ENCODE assay signal across 10 cellular contexts in genomic region chr6:105985816-105986632, GRCh38.
DNase-seq lines count a peak whose midpoint lies in the region; ATAC-seq and TF ChIP-seq lines count a peak whose summit lies in the region.
"Had no signal": no experiment of that assay in that cellular context is flagged by ENCODE, and none has a peak within 500 bp of the region (broad histone marks: within the 10 kb centered on the region; RNA-seq: fewer than 3 reads in every experiment).

No MANE protein-coding gene starts in this region.

- no peak for TF ChIP-seq CTCF in upper lobe of left lung (IDR thresholded peaks at IDR 0.05)

- H3K27me3 Mint-ChIP-seq in activated naive CD4-positive, alpha-beta T cell treated with anti-CD3 and anti-CD28 coated beads, Interleukin-2, amount 50 U/mL, for 24 hours: peaks cover 72% of the 10 kb centered on the region
- peaks cover 35 to 86% (median 81%) of the 10 kb centered on the region in 5 donors for H3K27me3 Mint-ChIP-seq in naive thymus-derived CD4-positive, alpha-beta T cell

- H3K36me3 ChIP-seq in ectodermal cell (ENCODE audit: control insufficient read depth, insufficient read depth, low read length) (no peaks in the 10 kb centered on the region), upper lobe of left lung (no peaks in the 10 kb centered on the region)
- H3K36me3 ChIP-seq in naive thymus-derived CD4-positive, alpha-beta T cell (ENCODE audit: control insufficient read depth in 2 of 3, insufficient read depth in 3 of 3, low read length in 3 of 3): no peaks in the 10 kb centered on the region

- H3K27ac ChIP-seq in ectodermal cell (ENCODE audit: insufficient read depth, low read depth, low read length, poor library complexity, severe bottlenecking) (no peak overlapping the region), upper lobe of left lung (no peak overlapping the region)
- H3K27ac ChIP-seq in naive thymus-derived CD4-positive, alpha-beta T cell (ENCODE audit: low read depth, low read length): no peak overlapping the region

- H3K4me1 ChIP-seq in ectodermal cell (ENCODE audit: control insufficient read depth, insufficient read depth, low read length) (no peaks in the 10 kb centered on the region), upper lobe of left lung (peaks cover 11 to 22% (median 13%) of the 10 kb centered on the region in 4 donors)
- peaks cover 6 to 11% of the 10 kb centered on the region in 2 donors for H3K4me1 ChIP-seq in naive thymus-derived CD4-positive, alpha-beta T cell (ENCODE audit: control insufficient read depth in 2 of 2, insufficient read depth in 2 of 2, low read length in 2 of 2)

- CTCF ChIA-PET in naive thymus-derived CD4-positive, alpha-beta T cell (lab: Charles Lee): interaction anchor here (0.7 kb wide), 1 partner anchor 251 kb away, joined by 3 read pairs; no protein-coding TSS in a partner anchor

- peak; percentile 31 for ATAC-seq in naive thymus-derived CD4-positive, alpha-beta T cell
- peak; percentile 16 to 53 for ATAC-seq in upper lobe of left lung (ENCODE audit: low FRiP score in 2 of 2)
- ATAC-seq in GM19467 (IDR thresholded peaks at IDR 0.05; ENCODE audit: unreplicated experiment): no peak
- ATAC-seq in HG02938 (IDR thresholded peaks at IDR 0.05; ENCODE audit: unreplicated experiment): no peak
- no peak for ATAC-seq in HG03432 (IDR thresholded peaks at IDR 0.05; ENCODE audit: unreplicated experiment)
- ATAC-seq: GM12878 had no signal

- no peak for TF ChIP-seq EP300 in upper lobe of left lung (IDR thresholded peaks at IDR 0.05)

- H3K4me3 ChIP-seq in ectodermal cell (ENCODE audit: insufficient read depth, low read depth, low read length) (peak overlapping the region; percentile 24), upper lobe of left lung (peak overlapping the region in 2 of 4 donors; percentile 11 to 24)
- no peak overlapping the region for H3K4me3 ChIP-seq in naive thymus-derived CD4-positive, alpha-beta T cell (ENCODE audit: low read length)
- H3K4me3 ChIP-seq: GM12878 had no signal

- H3K9me3 ChIP-seq in ectodermal cell (ENCODE audit: control insufficient read depth, low read length): no peaks in the 10 kb centered on the region
- H3K9me3 ChIP-seq in naive thymus-derived CD4-positive, alpha-beta T cell (ENCODE audit: control insufficient read depth in 2 of 3, low read length in 3 of 3): no peaks in the 10 kb centered on the region
- H3K9me3 ChIP-seq in upper lobe of left lung: no peaks in the 10 kb centered on the region

- H3K27ac Mint-ChIP-seq in activated naive CD4-positive, alpha-beta T cell treated with anti-CD3 and anti-CD28 coated beads, Interleukin-2, amount 50 U/mL, for 24 hours: no peak overlapping the region
- H3K27ac Mint-ChIP-seq in naive thymus-derived CD4-positive, alpha-beta T cell: peak overlapping the region in 1 of 9 donors; percentile 64

- peaks cover 100% of the 10 kb centered on the region for H3K27me3 ChIP-seq in ectodermal cell (ENCODE audit: control insufficient read depth, insufficient read depth, low read length, poor library complexity, severe bottlenecking)
- H3K27me3 ChIP-seq in naive thymus-derived CD4-positive, alpha-beta T cell (ENCODE audit: control insufficient read depth in 2 of 2, insufficient read depth in 2 of 2, low read length in 2 of 2): peaks cover 0 to 30% of the 10 kb centered on the region in 2 donors
- peaks cover 0 to 14% (median 8%) of the 10 kb centered on the region in 4 donors for H3K27me3 ChIP-seq in upper lobe of left lung

- POLR2A ChIA-PET in naive thymus-derived CD4-positive, alpha-beta T cell (lab: Charles Lee): interaction anchor here (0.6 kb wide), 1 partner anchor 250 kb away, joined by 3 read pairs; no protein-coding TSS in a partner anchor

- H3K9me3 Mint-ChIP-seq in activated naive CD4-positive, alpha-beta T cell treated with anti-CD3 and anti-CD28 coated beads, Interleukin-2, amount 50 U/mL, for 24 hours: no peaks in the 10 kb centered on the region
- peaks cover 0 to 4% (median 0%) of the 10 kb centered on the region in 11 donors for H3K9me3 Mint-ChIP-seq in naive thymus-derived CD4-positive, alpha-beta T cell

- peak overlapping the region; percentile 31 for H3K4me3 Mint-ChIP-seq in activated naive CD4-positive, alpha-beta T cell treated with anti-CD3 and anti-CD28 coated beads, Interleukin-2, amount 50 U/mL, for 24 hours
- H3K4me3 Mint-ChIP-seq in naive thymus-derived CD4-positive, alpha-beta T cell: peak overlapping the region in 6 of 10 donors; percentile 8 to 74 (median 44)

- no peak for DNase-seq in activated naive CD4-positive, alpha-beta T cell (lab: John Stamatoyannopoulos, UW)
- DNase-seq in naive thymus-derived CD4-positive, alpha-beta T cell: no peak
- peak; percentile 46 to 79 for DNase-seq in upper lobe of left lung
- DNase-seq: T-helper 9 cell had no signal

- no peaks in the 10 kb centered on the region for H3K36me3 Mint-ChIP-seq in activated naive CD4-positive, alpha-beta T cell treated with anti-CD3 and anti-CD28 coated beads, Interleukin-2, amount 50 U/mL, for 24 hours
- H3K36me3 Mint-ChIP-seq in naive thymus-derived CD4-positive, alpha-beta T cell: peaks cover 0 to 19% (median 1%) of the 10 kb centered on the region in 5 donors

- TF ChIP-seq POLR2A in upper lobe of left lung (IDR thresholded peaks at IDR 0.05): no peak

- peaks cover 7% of the 10 kb centered on the region for H3K4me1 Mint-ChIP-seq in activated naive CD4-positive, alpha-beta T cell treated with anti-CD3 and anti-CD28 coated beads, Interleukin-2, amount 50 U/mL, for 24 hours
- H3K4me1 Mint-ChIP-seq in naive thymus-derived CD4-positive, alpha-beta T cell: peaks cover 3 to 73% (median 17%) of the 10 kb centered on the region in 7 donors

- intact Hi-C loops in naive thymus-derived CD4-positive, alpha-beta T cell (cut with micrococcal nuclease): no loop called here

- 6% methylated on average over 48 of the region's 48 CpGs for WGBS in ectodermal cell, 2 experiments
- WGBS in upper lobe of left lung, 2 donors: 32 to 35% methylated on average over 32 to 46 of the region's 48 CpGs

Comparison
In these comparisons a context has a peak if more than half of its experiments do, and no peak if none do; other contexts are left out.
1. DNase-seq: peak in upper lobe of left lung (2 of 2); none in activated naive CD4-positive, alpha-beta T cell (0 of 4) and naive thymus-derived CD4-positive, alpha-beta T cell (0 of 9).
2. ATAC-seq: peak in naive thymus-derived CD4-positive, alpha-beta T cell (single experiment) and upper lobe of left lung (2 of 2); none in GM19467 (single experiment), HG02938 (single experiment) and HG03432 (single experiment).